ENCODE assay signal across 2 cellular contexts in the genomic region with DNA sequence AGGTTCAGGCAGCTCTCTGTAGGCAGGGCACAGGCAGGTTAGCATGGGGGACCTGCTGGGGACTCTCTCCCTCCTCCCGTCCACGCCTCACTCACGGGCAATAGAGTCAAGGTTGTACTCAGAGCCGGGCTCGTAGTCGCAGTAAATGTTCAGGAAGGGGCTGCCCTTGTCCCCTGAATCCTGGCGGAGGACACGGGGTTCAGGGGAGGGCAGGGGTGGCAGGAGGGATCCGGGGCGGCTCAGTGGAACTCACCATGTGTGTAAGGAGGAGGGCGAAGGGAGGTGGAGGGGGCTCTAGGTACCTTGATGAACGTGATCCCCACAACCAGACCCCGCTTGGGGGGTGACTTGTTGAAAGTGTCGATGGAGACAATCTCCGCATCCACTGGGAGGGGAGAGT.
TF ChIP-seq lines count a peak whose summit lies in the region.

No MANE protein-coding gene starts in this region.

TF ChIP-seq in endothelial cell of umbilical vein, 7 proteins besides CTCF, POLR2A, EP300 and RAD21:
- TF ChIP-seq MYC (IDR thresholded peaks at IDR 0.05; ENCODE audit: low read depth, low read length) (no peak), JUN (IDR thresholded peaks at IDR 0.05; ENCODE audit: borderline replicate concordance, insufficient read depth, insufficient read length, low read depth) (no peak), POLR2AphosphoS5 (IDR thresholded peaks at IDR 0.05; ENCODE audit: insufficient read depth, low read depth, low read length) (no peak), GATA2 (IDR thresholded peaks at IDR 0.05; ENCODE audit: insufficient read depth, insufficient read length, low read depth, low read length) (no peak), FOS (IDR thresholded peaks at IDR 0.05; ENCODE audit: borderline replicate concordance, insufficient read depth, low read length) (no peak), EZH2 (IDR thresholded peaks at IDR 0.05; ENCODE audit: borderline replicate concordance, low read depth, low read length, severe bottlenecking) (no peak)
- TF ChIP-seq, protein P1, sequence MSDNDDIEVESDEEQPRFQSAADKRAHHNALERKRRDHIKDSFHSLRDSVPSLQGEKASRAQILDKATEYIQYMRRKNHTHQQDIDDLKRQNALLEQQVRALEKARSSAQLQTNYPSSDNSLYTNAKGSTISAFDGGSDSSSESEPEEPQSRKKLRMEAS (IDR thresholded peaks at IDR 0.05; ENCODE audit: insufficient read depth, insufficient read length) = no peak

TF ChIP-seq in GM12891, 5 proteins besides CTCF, POLR2A, EP300 and RAD21:
- TF ChIP-seq POLR2AphosphoS5 (IDR thresholded peaks at IDR 0.05; ENCODE audit: low read depth, low read length) (no peak), SPI1 (IDR thresholded peaks at IDR 0.05; ENCODE audit: low read depth, low read length) (no peak), TAF1 (IDR thresholded peaks at IDR 0.05; ENCODE audit: low read depth, low read length) (no peak), PAX5 (IDR thresholded peaks at IDR 0.05; ENCODE audit: insufficient read depth, low read length, severe bottlenecking) (no peak), POU2F2 (IDR thresholded peaks at IDR 0.05; ENCODE audit: low read depth, low read length) (no peak)
